In genomic region chr3:100483529-100483928, GRCh38 we compare ENCODE assay signal across 32 cellular contexts.
"Had no signal": no experiment of that assay in that cellular context is flagged by ENCODE, and none has a peak within 500 bp of the region (broad histone marks: within the 10 kb centered on the region; RNA-seq: fewer than 3 reads in every experiment).

No MANE protein-coding gene starts in this region.

- H3K4me3 Mint-ChIP-seq: activated CD4-positive, alpha-beta memory T cell treated with anti-CD3 and anti-CD28 coated beads for 36 hours; activated CD4-positive, alpha-beta T cell treated with anti-CD3 and anti-CD28 coated beads for 36 hours; activated CD4-positive, alpha-beta T cell treated with anti-CD3 and anti-CD28 coated beads, Interleukin-2, amount 10 ng/mL, durations not matched to agents 24 days and 14 days; activated naive CD8-positive, alpha-beta T cell; activated T-cell treated with anti-CD3 and anti-CD28 coated beads, Interleukin-2, amount 50 U/mL, for 4 hours; activated T-helper 17 cell treated with anti-CD3 and anti-CD28 coated beads, Interleukin-2, amount 50 U/mL, for 72 hours; central memory CD8-positive, alpha-beta T cell; dendritic cell treated with granulocyte-macrophage colony-stimulating factor and Interleukin-4, amounts not matched to agents 40 ng/mL and 50 ng/mL, for 4 days; endodermal cell; T-helper 17 cell; T-helper 2 cell treated with Interferon-gamma antibody and Interleukin-4, amounts not matched to agents 5 μg/mL and 100 μg/mL, for 36 hours had no signal

- H3K27me3 ChIP-seq: brain microvascular endothelial cell, esophagus muscularis mucosa, foreskin keratinocyte had no signal

- H3K9me3 ChIP-seq: esophagus muscularis mucosa, gastrocnemius medialis had no signal

- H3K4me1 Mint-ChIP-seq: activated CD4-positive, alpha-beta T cell treated with anti-CD3 and anti-CD28 coated beads for 36 hours; activated T-helper 17 cell treated with anti-CD3 and anti-CD28 coated beads, Interleukin-2, amount 50 U/mL, for 72 hours; central memory CD8-positive, alpha-beta T cell had no signal

- H3K27ac Mint-ChIP-seq: activated CD4-positive, alpha-beta memory T cell treated with anti-CD3 and anti-CD28 coated beads for 36 hours; activated CD4-positive, alpha-beta T cell treated with anti-CD3 and anti-CD28 coated beads for 36 hours; activated CD4-positive, alpha-beta T cell treated with anti-CD3 and anti-CD28 coated beads, Interleukin-2, amount 10 ng/mL, durations not matched to agents 24 days and 14 days; activated naive CD8-positive, alpha-beta T cell; activated T-helper 17 cell treated with anti-CD3 and anti-CD28 coated beads, Interleukin-2, amount 50 U/mL, for 72 hours; dendritic cell treated with granulocyte-macrophage colony-stimulating factor and Interleukin-4, amounts not matched to agents 40 ng/mL and 50 ng/mL, for 4 days; endodermal cell; T-helper 17 cell; T-helper 2 cell treated with Interferon-gamma antibody and Interleukin-4, amounts not matched to agents 5 μg/mL and 100 μg/mL, for 36 hours had no signal

- DNase-seq: activated CD4-positive, alpha-beta memory T cell treated with anti-CD3 and anti-CD28 coated beads for 36 hours; activated CD4-positive, alpha-beta T cell treated with anti-CD3 and anti-CD28 coated beads for 36 hours; activated CD4-positive, alpha-beta T cell treated with anti-CD3 and anti-CD28 coated beads, Interleukin-2, amount 10 ng/mL, durations not matched to agents 24 days and 14 days; activated CD4-positive, CD25-positive, alpha-beta regulatory T cell; activated CD4-positive, CD25-positive, alpha-beta regulatory T cell treated with anti-CD3 and anti-CD28 coated beads, Interleukin-2, amount 50 U/mL, for 72 hours; activated CD8-positive, alpha-beta memory T cell treated with anti-CD3 and anti-CD28 coated beads for 24 hours; activated effector memory CD4-positive, alpha-beta T cell treated with Interleukin-2 at 50 U/mL for 16 hours; activated gamma-delta T cell treated with Interleukin-2 at 50 U/mL for 16 hours; activated naive CD4-positive, alpha-beta T cell treated with anti-CD3 and anti-CD28 coated beads, Interleukin-2, amount 50 U/mL, for 16 hours; activated naive CD4-positive, alpha-beta T cell treated with Interleukin-2 at 50 U/mL for 16 hours; activated T-cell treated with anti-CD3 and anti-CD28 coated beads, Interleukin-2, amount 50 U/mL, for 4 hours; amniotic stem cell; anterior cingulate cortex; brain microvascular endothelial cell; dorsolateral prefrontal cortex; effector memory CD4-positive, alpha-beta T cell; endodermal cell; foreskin keratinocyte; gastrocnemius medialis; glutamatergic neuron; T-helper 1 cell; T-helper 17 cell; T1000 had no signal

- H3K4me3 ChIP-seq: coronary artery, dorsolateral prefrontal cortex, esophagus muscularis mucosa, gastrocnemius medialis had no signal

- H3K4me1 ChIP-seq: esophagus muscularis mucosa, foreskin keratinocyte, gastrocnemius medialis had no signal

- H3K9me3 Mint-ChIP-seq: activated CD4-positive, alpha-beta memory T cell treated with anti-CD3 and anti-CD28 coated beads for 36 hours; activated CD4-positive, alpha-beta T cell treated with anti-CD3 and anti-CD28 coated beads, Interleukin-2, amount 10 ng/mL, durations not matched to agents 24 days and 14 days; activated T-cell treated with anti-CD3 and anti-CD28 coated beads, Interleukin-2, amount 50 U/mL, for 4 hours; activated T-helper 17 cell treated with anti-CD3 and anti-CD28 coated beads, Interleukin-2, amount 50 U/mL, for 72 hours; central memory CD8-positive, alpha-beta T cell; dendritic cell treated with granulocyte-macrophage colony-stimulating factor and Interleukin-4, amounts not matched to agents 40 ng/mL and 50 ng/mL, for 4 days; T-helper 2 cell treated with Interferon-gamma antibody and Interleukin-4, amounts not matched to agents 5 μg/mL and 100 μg/mL, for 36 hours had no signal

- ATAC-seq: activated CD4-positive, alpha-beta T cell treated with anti-CD3 and anti-CD28 coated beads for 36 hours; activated T-cell treated with anti-CD3 and anti-CD28 coated beads, Interleukin-2, amount 50 U/mL, for 4 hours; activated T-helper 17 cell treated with anti-CD3 and anti-CD28 coated beads, Interleukin-2, amount 50 U/mL, for 72 hours; foreskin keratinocyte; gastrocnemius medialis; T-helper 17 cell had no signal

- H3K36me3 ChIP-seq: brain microvascular endothelial cell, esophagus muscularis mucosa, gastrocnemius medialis had no signal

- FAIRE-seq: astrocyte, bronchial epithelial cell had no signal

- H3K27ac ChIP-seq: brain microvascular endothelial cell, coronary artery, dorsolateral prefrontal cortex, esophagus muscularis mucosa, foreskin keratinocyte, gastrocnemius medialis had no signal
